In genomic region chr2:99834426-99834825, GRCh38 we compare ENCODE assay signal across 20 cellular contexts.
"Had no signal": no experiment of that assay in that cellular context is flagged by ENCODE, and none has a peak within 500 bp of the region (broad histone marks: within the 10 kb centered on the region; RNA-seq: fewer than 3 reads in every experiment).

No MANE protein-coding gene starts in this region.

- H3K27me3 ChIP-seq: esophagus muscularis mucosa, gastrocnemius medialis, heart right ventricle, right lobe of liver, tibial artery, upper lobe of right lung, vagina had no signal

- H3K27me3 Mint-ChIP-seq: stimulated activated naive CD8-positive, alpha-beta T cell treated with anti-CD3 and anti-CD28 coated beads, Interleukin-15, Interleukin-2, amounts not matched to agents 100 ng/mL and 50 ng/mL, for 24 hours had no signal

- H3K27ac Mint-ChIP-seq: natural killer cell; stimulated activated effector memory CD8-positive, alpha-beta T cell treated with anti-CD3 and anti-CD28 coated beads, Interleukin-12 subunit alpha, Interleukin-12 subunit beta, amount 100 ng/mL, for 72 hours; stimulated activated naive CD8-positive, alpha-beta T cell treated with anti-CD3 and anti-CD28 coated beads, Interleukin-15, Interleukin-2, amounts not matched to agents 100 ng/mL and 50 ng/mL, for 24 hours had no signal

- H3K9me3 ChIP-seq: esophagus muscularis mucosa, gastrocnemius medialis, mucosa of descending colon, psoas muscle, right lobe of liver, tibial artery, upper lobe of right lung, vagina had no signal

- H3K4me3 ChIP-seq: esophagus muscularis mucosa, gastrocnemius medialis, heart right ventricle, mucosa of descending colon, psoas muscle, right lobe of liver, tibial artery, upper lobe of right lung, vagina had no signal

- H3K9me3 Mint-ChIP-seq: natural killer cell; stimulated activated effector memory CD8-positive, alpha-beta T cell treated with anti-CD3 and anti-CD28 coated beads, Interleukin-12 subunit alpha, Interleukin-12 subunit beta, amount 100 ng/mL, for 72 hours; stimulated activated naive CD8-positive, alpha-beta T cell treated with anti-CD3 and anti-CD28 coated beads, Interleukin-15, Interleukin-2, amounts not matched to agents 100 ng/mL and 50 ng/mL, for 24 hours had no signal

- H3K36me3 ChIP-seq: gastrocnemius medialis, heart right ventricle, right lobe of liver, tibial artery, upper lobe of right lung, vagina had no signal

- H3K4me3 Mint-ChIP-seq: natural killer cell; stimulated activated effector memory CD8-positive, alpha-beta T cell treated with anti-CD3 and anti-CD28 coated beads, Interleukin-12 subunit alpha, Interleukin-12 subunit beta, amount 100 ng/mL, for 72 hours; stimulated activated naive CD8-positive, alpha-beta T cell treated with anti-CD3 and anti-CD28 coated beads, Interleukin-15, Interleukin-2, amounts not matched to agents 100 ng/mL and 50 ng/mL, for 24 hours had no signal

- DNase-seq: effector memory CD4-positive, alpha-beta T cell; gastrocnemius medialis; heart right ventricle; hypothalamus; kidney glomerular epithelial cell; mammary epithelial cell; mucosa of descending colon; natural killer cell; psoas muscle; retina; right lobe of liver; stimulated activated CD4-positive, alpha-beta T cell treated with anti-CD3 and anti-CD28 coated beads, Interleukin-4, amount 100 ng/mL, for 1 hour; stimulated activated CD8-positive, alpha-beta memory T cell treated with anti-CD3 and anti-CD28 coated beads, Interleukin-4, amount 100 ng/mL, for 48 hours; tibial artery; upper lobe of right lung had no signal

- ATAC-seq: gastrocnemius medialis; heart right ventricle; mucosa of descending colon; natural killer cell; psoas muscle; right lobe of liver; stimulated activated effector memory CD8-positive, alpha-beta T cell treated with anti-CD3 and anti-CD28 coated beads, Interleukin-12 subunit alpha, Interleukin-12 subunit beta, amount 100 ng/mL, for 72 hours; upper lobe of right lung had no signal

- H3K4me1 Mint-ChIP-seq: natural killer cell; stimulated activated effector memory CD8-positive, alpha-beta T cell treated with anti-CD3 and anti-CD28 coated beads, Interleukin-12 subunit alpha, Interleukin-12 subunit beta, amount 100 ng/mL, for 72 hours had no signal

- H3K27ac ChIP-seq: epithelial cell of prostate, esophagus muscularis mucosa, gastrocnemius medialis, heart right ventricle, psoas muscle, right lobe of liver, tibial artery, upper lobe of right lung, vagina had no signal

- H3K36me3 Mint-ChIP-seq: natural killer cell; stimulated activated effector memory CD8-positive, alpha-beta T cell treated with anti-CD3 and anti-CD28 coated beads, Interleukin-12 subunit alpha, Interleukin-12 subunit beta, amount 100 ng/mL, for 72 hours had no signal

- H3K4me1 ChIP-seq: esophagus muscularis mucosa, gastrocnemius medialis, heart right ventricle, psoas muscle, right lobe of liver, tibial artery, upper lobe of right lung, vagina had no signal
